ENCODE assay signal across 25 cellular contexts in genomic region chr4:14237911-14238310, GRCh38.
"Had no signal": no experiment of that assay in that cellular context is flagged by ENCODE, and none has a peak within 500 bp of the region (broad histone marks: within the 10 kb centered on the region; RNA-seq: fewer than 3 reads in every experiment).

No MANE protein-coding gene starts in this region.

- H3K4me3 ChIP-seq: body of pancreas, esophagus muscularis mucosa had no signal

- H3K27me3 ChIP-seq: body of pancreas, esophagus muscularis mucosa had no signal

- ATAC-seq: activated CD4-positive, CD25-positive, alpha-beta regulatory T cell treated with anti-CD3 and anti-CD28 coated beads, Interleukin-2, amount 50 U/mL, for 24 hours; activated CD8-positive, alpha-beta T cell treated with anti-CD3 and anti-CD28 coated beads for 36 hours; activated T-cell treated with anti-CD3 and anti-CD28 coated beads, Interleukin-2, amount 50 U/mL, for 4 hours; activated T-helper 17 cell treated with anti-CD3 and anti-CD28 coated beads, Interleukin-2, amount 50 U/mL, for 72 hours; body of pancreas; T-helper 17 cell had no signal

- DNase-seq: activated B cell treated with CpG ODN at 0.5 μM for 24 hours; activated CD4-positive, alpha-beta T cell treated with anti-CD3 and anti-CD28 coated beads for 48 hours; activated CD4-positive, alpha-beta T cell treated with anti-CD3 and anti-CD28 coated beads, Interleukin-2, amount 50 U/mL, for 1 hour; activated CD4-positive, alpha-beta T cell treated with anti-CD3 and anti-CD28 coated beads, Interleukin-2, amount 50 U/mL, for 48 hours; activated CD8-positive, alpha-beta memory T cell treated with anti-CD3 and anti-CD28 coated beads for 24 hours; activated CD8-positive, alpha-beta T cell treated with anti-CD3 and anti-CD28 coated beads for 36 hours; activated effector memory CD4-positive, alpha-beta T cell treated with Interleukin-2 at 50 U/mL for 16 hours; activated gamma-delta T cell treated with Interleukin-2 at 50 U/mL for 16 hours; activated naive CD4-positive, alpha-beta T cell treated with anti-CD3 and anti-CD28 coated beads, Interleukin-2, amount 50 U/mL, for 16 hours; activated naive CD4-positive, alpha-beta T cell treated with Interleukin-2 at 50 U/mL for 16 hours; activated T-cell treated with anti-CD3 and anti-CD28 coated beads, Interleukin-2, amount 50 U/mL, for 4 hours; amniotic stem cell; aorta; body of pancreas; caudate nucleus; effector CD8-positive, alpha-beta T cell; head of caudate nucleus; T-helper 1 cell; T-helper 17 cell; T1000; WERI-Rb-1 had no signal

- FAIRE-seq: endothelial cell of umbilical vein had no signal

- H3K4me1 ChIP-seq: body of pancreas had no signal

- H3K27ac ChIP-seq: body of pancreas, esophagus muscularis mucosa, WERI-Rb-1 had no signal

- H3K9me3 ChIP-seq: body of pancreas, esophagus muscularis mucosa had no signal

- H3K36me3 ChIP-seq: esophagus muscularis mucosa, WERI-Rb-1 had no signal
